11 cellular contexts compared by ENCODE assay signal in genomic region chr15:57510647-57511046, GRCh38.
A peak's percentile ranks its signal among the peaks of the same experiment; 100 is the strongest.
DNase-seq lines count a peak whose midpoint lies in the region; ATAC-seq, FAIRE-seq and TF ChIP-seq lines count a peak whose summit lies in the region.
"Had no signal": no experiment of that assay in that cellular context is flagged by ENCODE, and none has a peak within 500 bp of the region (broad histone marks: within the 10 kb centered on the region; RNA-seq: fewer than 3 reads in every experiment).

No MANE protein-coding gene starts in this region.

- intact Hi-C loops in body of pancreas (cut with DNase I): no loop called here
- intact Hi-C loops in upper lobe of right lung (cut with DNase I): no loop called here

- H3K27me3 ChIP-seq in body of pancreas (no peaks in the 10 kb centered on the region), upper lobe of right lung (no peaks in the 10 kb centered on the region)

- DNase-seq in NCI-H2171 treated with DMSO at 0.1 percent for 48 hours (lab: John Stamatoyannopoulos, UW) (peak; percentile 17), NCI-H2171 (lab: John Stamatoyannopoulos, UW) (no peak), body of pancreas (peak; percentile 89 to 94 (median 92)), left kidney (ENCODE audit: low read depth, low spot score) (peak; percentile 85), upper lobe of right lung (no peak), GM12891 (ENCODE audit: insufficient read length, low spot score) (no peak)
- DNase-seq: GM23248 had no signal

- TF ChIP-seq POLR2A in body of pancreas (IDR thresholded peaks at IDR 0.05): peak in 2 of 3 donors; percentile 42 to 54
- no peak for TF ChIP-seq POLR2A in GM12891 (IDR thresholded peaks at IDR 0.05; ENCODE audit: low read depth, low read length)

- 31 to 49% methylated on average over 9 of the region's 9 CpGs for WGBS in body of pancreas, 2 donors

- H3K9me3 ChIP-seq in body of pancreas (no peaks in the 10 kb centered on the region), upper lobe of right lung (no peaks in the 10 kb centered on the region)

- H3K4me3 ChIP-seq in body of pancreas: no peak overlapping the region
- no peak overlapping the region for H3K4me3 ChIP-seq in upper lobe of right lung
- H3K4me3 ChIP-seq: GM23248 had no signal

- H3K36me3 ChIP-seq in body of pancreas (replicated peaks in 1 of 2; ENCODE audit: insufficient read depth in 1 of 2, low read depth in 2 of 2) (no peaks in the 10 kb centered on the region), upper lobe of right lung (no peaks in the 10 kb centered on the region)

- TF ChIP-seq CTCF in body of pancreas (IDR thresholded peaks at IDR 0.05) (no peak), upper lobe of right lung (IDR thresholded peaks at IDR 0.05) (no peak)

- peak; percentile 70 for ATAC-seq in body of pancreas
- ATAC-seq in upper lobe of right lung: peak; percentile 20
- no peak for ATAC-seq in GM21619 (IDR thresholded peaks at IDR 0.05; ENCODE audit: unreplicated experiment)
- no peak for ATAC-seq in HG03354 (IDR thresholded peaks at IDR 0.05; ENCODE audit: poor library complexity, severe bottlenecking, unreplicated experiment)
- ATAC-seq: activated CD4-positive, CD25-positive, alpha-beta regulatory T cell treated with anti-CD3 and anti-CD28 coated beads, Interleukin-2, amount 50 U/mL, for 24 hours had no signal

- peaks cover 75% of the 10 kb centered on the region for H3K4me1 ChIP-seq in body of pancreas
- H3K4me1 ChIP-seq in upper lobe of right lung: peaks cover 9% of the 10 kb centered on the region

- peak overlapping the region; percentile 86 to 94 (median 89) for H3K27ac ChIP-seq in body of pancreas
- H3K27ac ChIP-seq in upper lobe of right lung: no peak overlapping the region
- H3K27ac ChIP-seq: GM23248 had no signal

- FAIRE-seq in GM12891 (lab: Jason Lieb, UNC): no peak
- FAIRE-seq: endometrium had no signal

TF ChIP-seq in GM12891, 5 proteins besides CTCF, POLR2A, EP300 and RAD21:
- TF ChIP-seq POLR2AphosphoS5 (IDR thresholded peaks at IDR 0.05; ENCODE audit: low read depth, low read length) (no peak), TAF1 (IDR thresholded peaks at IDR 0.05; ENCODE audit: low read depth, low read length) (no peak), SPI1 (IDR thresholded peaks at IDR 0.05; ENCODE audit: low read depth, low read length) (no peak), PAX5 (IDR thresholded peaks at IDR 0.05; ENCODE audit: insufficient read depth, low read length, severe bottlenecking) (no peak), POU2F2 (IDR thresholded peaks at IDR 0.05; ENCODE audit: low read depth, low read length) (no peak)

Comparison
In these comparisons a context has a peak if more than half of its experiments do, and no peak if none do; other contexts are left out.
1. DNase-seq: peak in NCI-H2171 treated with DMSO at 0.1 percent for 48 hours (single experiment), body of pancreas (4 of 4) and left kidney (single experiment); none in NCI-H2171 (single experiment), upper lobe of right lung (single experiment) and GM12891 (single experiment).
2. ATAC-seq: peak in body of pancreas (single experiment) and upper lobe of right lung (single experiment); none in GM21619 (single experiment) and HG03354 (single experiment).